In the genomic region with DNA sequence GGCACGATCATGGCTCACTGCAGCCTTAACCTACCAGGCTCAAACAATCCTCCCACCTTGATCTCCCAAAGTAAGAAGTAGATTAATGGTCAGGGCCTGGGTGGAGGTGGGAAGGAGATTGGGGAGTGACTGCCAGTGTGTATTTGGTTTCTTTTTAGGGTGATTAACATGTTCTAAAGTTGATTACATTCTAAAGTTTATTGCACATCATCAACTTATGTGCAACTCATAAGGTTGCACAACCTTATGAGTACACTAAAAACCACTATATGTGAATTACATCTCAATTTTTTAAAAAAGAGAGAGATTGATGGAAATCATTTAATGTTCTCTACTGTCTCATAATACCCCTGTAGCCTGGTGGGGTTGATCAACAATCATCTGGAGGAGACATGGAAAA, we compare ENCODE assay signal across 15 cellular contexts.
DNase-seq lines count a peak whose midpoint lies in the region; ATAC-seq, FAIRE-seq and TF ChIP-seq lines count a peak whose summit lies in the region.
"Had no signal": no experiment of that assay in that cellular context is flagged by ENCODE, and none has a peak within 500 bp of the region (broad histone marks: within the 10 kb centered on the region; RNA-seq: fewer than 3 reads in every experiment).

No MANE protein-coding gene starts in this region.

- H3K9me3 ChIP-seq in astrocyte (ENCODE audit: insufficient read depth, low read depth, low read length) (no peaks in the 10 kb centered on the region), skeletal muscle tissue (ENCODE audit: control insufficient read depth in 3 of 3, low read length in 3 of 3) (no peaks in the 10 kb centered on the region)
- H3K9me3 ChIP-seq: Caco-2 had no signal

- TF ChIP-seq CTCF in HFFc6 (IDR thresholded peaks at IDR 0.05) = no peak
- TF ChIP-seq CTCF in astrocyte (IDR thresholded peaks at IDR 0.05; ENCODE audit: insufficient read depth, low read depth, low read length) = no peak
- no peak for TF ChIP-seq CTCF in fibroblast of villous mesenchyme (IDR thresholded peaks at IDR 0.05; ENCODE audit: insufficient read depth, low read depth, low read length)
- TF ChIP-seq CTCF in coronary artery (IDR thresholded peaks at IDR 0.05) = no peak

- DNase-seq in HFFc6 = no peak
- DNase-seq in astrocyte (ENCODE audit: low read depth) = no peak
- DNase-seq in fibroblast of villous mesenchyme (ENCODE audit: low read depth) = peak; percentile 79
- DNase-seq in activated T-cell treated with anti-CD3 and anti-CD28 coated beads, Interleukin-2, amount 50 U/mL, for 72 hours = no peak
- no peak for DNase-seq in coronary artery (ENCODE audit: low spot score)
- DNase-seq in activated CD8-positive, alpha-beta memory T cell treated with anti-CD3 and anti-CD28 coated beads, Interleukin-2, amount 50 U/mL, for 48 hours = no peak
- DNase-seq: activated gamma-delta T cell treated with Interleukin-2 at 50 U/mL for 16 hours, AML-193, Caco-2, MM.1S, NCI-H187, NCI-H446 had no signal

- H3K4me1 Mint-ChIP-seq in HFFc6 (ENCODE audit: low read depth) (peaks cover 60% of the 10 kb centered on the region), astrocyte (ENCODE audit: low read depth, unreplicated experiment) (peaks cover 42% of the 10 kb centered on the region)
- H3K4me1 Mint-ChIP-seq in activated T-cell treated with anti-CD3 and anti-CD28 coated beads, Interleukin-2, amount 50 U/mL, for 72 hours (ENCODE audit: low read depth) = peaks cover 10% of the 10 kb centered on the region

- no peak overlapping the region for H3K4me3 ChIP-seq in astrocyte (ENCODE audit: insufficient read depth, low read depth, low read length)
- H3K4me3 ChIP-seq in fibroblast of villous mesenchyme (ENCODE audit: low read depth, low read length) = no peak overlapping the region
- H3K4me3 ChIP-seq in skeletal muscle tissue (ENCODE audit: low read length in 3 of 3) = peak overlapping the region in 2 of 3 donors; percentile 60 to 64
- no peak overlapping the region for H3K4me3 ChIP-seq in coronary artery

- H3K36me3 Mint-ChIP-seq in HFFc6 (ENCODE audit: low read depth) (peaks cover 12% of the 10 kb centered on the region), astrocyte (ENCODE audit: low read depth, unreplicated experiment) (peaks cover 7% of the 10 kb centered on the region)
- H3K36me3 Mint-ChIP-seq in activated T-cell treated with anti-CD3 and anti-CD28 coated beads, Interleukin-2, amount 50 U/mL, for 72 hours (ENCODE audit: insufficient read depth in 2 of 2) = no peaks in the 10 kb centered on the region

- FAIRE-seq in astrocyte (lab: Jason Lieb, UNC) = no peak

- H3K27me3 ChIP-seq in astrocyte (ENCODE audit: insufficient read depth, low read length) = no peaks in the 10 kb centered on the region
- H3K27me3 ChIP-seq in skeletal muscle tissue (ENCODE audit: control insufficient read depth in 3 of 3, insufficient read depth in 3 of 3, low read length in 3 of 3) = no peaks in the 10 kb centered on the region

- H3K4me2 ChIP-seq in astrocyte (ENCODE audit: low read length) = no peak overlapping the region

- H3K27me3 Mint-ChIP-seq in HFFc6 (ENCODE audit: insufficient read depth) (no peaks in the 10 kb centered on the region), astrocyte (ENCODE audit: low read depth, unreplicated experiment) (no peaks in the 10 kb centered on the region)
- no peaks in the 10 kb centered on the region for H3K27me3 Mint-ChIP-seq in activated T-cell treated with anti-CD3 and anti-CD28 coated beads, Interleukin-2, amount 50 U/mL, for 72 hours (ENCODE audit: low read depth)
- H3K27me3 Mint-ChIP-seq: dendritic cell treated with granulocyte-macrophage colony-stimulating factor and Interleukin-4, amounts not matched to agents 40 ng/mL and 50 ng/mL, for 4 days had no signal

- H3K4me1 ChIP-seq in astrocyte (ENCODE audit: insufficient read depth, low read length) (peaks cover 30% of the 10 kb centered on the region), skeletal muscle tissue (ENCODE audit: control insufficient read depth in 3 of 3, insufficient read depth in 3 of 3, low read length in 3 of 3) (peaks cover 37 to 51% (median 41%) of the 10 kb centered on the region in 3 donors)

- H3K9me3 Mint-ChIP-seq in HFFc6 (no peaks in the 10 kb centered on the region), astrocyte (ENCODE audit: unreplicated experiment) (no peaks in the 10 kb centered on the region)
- H3K9me3 Mint-ChIP-seq in activated T-cell treated with anti-CD3 and anti-CD28 coated beads, Interleukin-2, amount 50 U/mL, for 72 hours = peaks cover 0 to 2% of the 10 kb centered on the region in 2 donors
- H3K9me3 Mint-ChIP-seq: dendritic cell treated with granulocyte-macrophage colony-stimulating factor and Interleukin-4, amounts not matched to agents 40 ng/mL and 50 ng/mL, for 4 days had no signal

- peak overlapping the region; percentile 94 for H3K27ac Mint-ChIP-seq in HFFc6
- no peak overlapping the region for H3K27ac Mint-ChIP-seq in astrocyte (ENCODE audit: unreplicated experiment)
- H3K27ac Mint-ChIP-seq in activated T-cell treated with anti-CD3 and anti-CD28 coated beads, Interleukin-2, amount 50 U/mL, for 72 hours = no peak overlapping the region
- H3K27ac Mint-ChIP-seq: dendritic cell treated with granulocyte-macrophage colony-stimulating factor and Interleukin-4, amounts not matched to agents 40 ng/mL and 50 ng/mL, for 4 days had no signal

- no peak overlapping the region for H2AFZ ChIP-seq in astrocyte (ENCODE audit: low read depth, low read length)

- H3K4me3 Mint-ChIP-seq in HFFc6 (no peak overlapping the region), astrocyte (ENCODE audit: unreplicated experiment) (no peak overlapping the region)
- H3K4me3 Mint-ChIP-seq in activated T-cell treated with anti-CD3 and anti-CD28 coated beads, Interleukin-2, amount 50 U/mL, for 72 hours = no peak overlapping the region
- H3K4me3 Mint-ChIP-seq: dendritic cell treated with granulocyte-macrophage colony-stimulating factor and Interleukin-4, amounts not matched to agents 40 ng/mL and 50 ng/mL, for 4 days had no signal

- H4K20me1 ChIP-seq in astrocyte (ENCODE audit: insufficient read depth, low read length) = no peaks in the 10 kb centered on the region

- ATAC-seq in HG03469 (IDR thresholded peaks at IDR 0.05; ENCODE audit: unreplicated experiment) = no peak
- no peak for ATAC-seq in activated T-cell treated with anti-CD3 and anti-CD28 coated beads, Interleukin-2, amount 50 U/mL, for 72 hours (replicated peaks in 1 of 2)

- H3K27ac ChIP-seq in astrocyte (ENCODE audit: low read depth, low read length) = peak overlapping the region; percentile 89
- peak overlapping the region; percentile 64 for H3K27ac ChIP-seq in skeletal muscle tissue (ENCODE audit: low read depth, low read length)
- H3K27ac ChIP-seq in coronary artery = peak overlapping the region in 1 of 2 donors; percentile 85

- H3K9ac ChIP-seq in astrocyte (ENCODE audit: low read length) (peak overlapping the region; percentile 60), skeletal muscle tissue (ENCODE audit: low read depth in 1 of 3, low read length in 3 of 3) (peak overlapping the region in 1 of 3 donors; percentile 69)

- H3K79me2 ChIP-seq in astrocyte (ENCODE audit: insufficient read depth, low read length) = no peaks in the 10 kb centered on the region

- H3K36me3 ChIP-seq in astrocyte (ENCODE audit: insufficient read depth, low read length) = no peaks in the 10 kb centered on the region
- H3K36me3 ChIP-seq in skeletal muscle tissue (ENCODE audit: control insufficient read depth in 3 of 3, insufficient read depth in 3 of 3, low read length in 3 of 3) = no peaks in the 10 kb centered on the region

Comparison
In these comparisons a context has a peak if more than half of its experiments do, and no peak if none do; other contexts are left out.
1. H3K4me3 ChIP-seq: peak in skeletal muscle tissue (2 of 3); none in astrocyte (single experiment), fibroblast of villous mesenchyme (single experiment) and coronary artery (single experiment).